Comparison of ENCODE assay signal across 7 cellular contexts in genomic region chr5:176542596-176543427, GRCh38. TPM values are rescaled to one million over a fixed set of nuclear protein-coding genes. Genes with fewer than 3 reads are reported as not detected.
DNase-seq lines count a peak whose midpoint lies in the region; ATAC-seq and TF ChIP-seq lines count a peak whose summit lies in the region.

No MANE protein-coding gene starts in this region.

- no peaks in the 10 kb centered on the region for H3K36me3 Mint-ChIP-seq in activated CD4-positive, alpha-beta memory T cell treated with anti-CD3 and anti-CD28 coated beads for 36 hours

- TF ChIP-seq CTCF in fibroblast of the aortic adventitia (IDR thresholded peaks at IDR 0.05; ENCODE audit: insufficient read depth, low read length) (no peak), omental fat pad (IDR thresholded peaks at IDR 0.05) (no peak)

- POLR2A ChIA-PET in activated CD4-positive, alpha-beta memory T cell treated with anti-CD3 and anti-CD28 coated beads for 36 hours (lab: Charles Lee) = interaction anchor here (0.6 to 2.3 kb wide), 7 partner anchors 8 to 454 kb away, joined by 3 to 20 read pairs (median 6); partner anchors contain the start of genes CLTB and FAF2

- intact Hi-C loops in activated CD4-positive, alpha-beta memory T cell treated with anti-CD3 and anti-CD28 coated beads for 36 hours (cut with micrococcal nuclease) = no loop called here

- H3K4me3 Mint-ChIP-seq in activated CD4-positive, alpha-beta memory T cell treated with anti-CD3 and anti-CD28 coated beads for 36 hours = peak overlapping the region; percentile 92

- H3K27me3 Mint-ChIP-seq in activated CD4-positive, alpha-beta memory T cell treated with anti-CD3 and anti-CD28 coated beads for 36 hours = no peaks in the 10 kb centered on the region

- no peaks in the 10 kb centered on the region for H3K9me3 Mint-ChIP-seq in activated CD4-positive, alpha-beta memory T cell treated with anti-CD3 and anti-CD28 coated beads for 36 hours

- H3K4me3 ChIP-seq in fibroblast of the aortic adventitia (ENCODE audit: low read depth, low read length) = peak overlapping the region; percentile 67

- CTCF ChIA-PET in activated CD4-positive, alpha-beta memory T cell treated with anti-CD3 and anti-CD28 coated beads for 36 hours (lab: Charles Lee) = interaction anchor here (0.7 to 2.5 kb wide), 12 partner anchors 10 to 136 kb away, joined by 3 to 34 read pairs (median 4); partner anchors contain the start of genes CLTB and FAF2

- H3K4me1 Mint-ChIP-seq in activated CD4-positive, alpha-beta memory T cell treated with anti-CD3 and anti-CD28 coated beads for 36 hours (ENCODE audit: low read depth) = peaks cover 61% of the 10 kb centered on the region

- peak overlapping the region; percentile 95 for H3K27ac Mint-ChIP-seq in activated CD4-positive, alpha-beta memory T cell treated with anti-CD3 and anti-CD28 coated beads for 36 hours

- DNase-seq in GDM1 (lab: John Stamatoyannopoulos, UW) (peak; percentile 46), fibroblast of the aortic adventitia (ENCODE audit: low read depth) (no peak), omental fat pad (ENCODE audit: low spot score) (no peak), NCI-H1694 treated with DMSO at 0.1 percent for 48 hours (lab: John Stamatoyannopoulos, UW) (no peak)
- peak; percentile 42 for DNase-seq in activated CD4-positive, alpha-beta memory T cell treated with anti-CD3 and anti-CD28 coated beads for 36 hours

- ATAC-seq in GM19467 (IDR thresholded peaks at IDR 0.05; ENCODE audit: unreplicated experiment) (peak; percentile 40), HG03520 (IDR thresholded peaks at IDR 0.05; ENCODE audit: unreplicated experiment) (peak; percentile 38), omental fat pad (ENCODE audit: low FRiP score) (peak; percentile 77)

RNA-seq across cellular contexts. Expression of gene RNF44, which starts 5.6 kb away (rescaled TPM):
- 10 to 100 TPM; 61.9 to 68.1 TPM for total RNA-seq in activated CD4-positive, alpha-beta memory T cell treated with anti-CD3 and anti-CD28 coated beads for 36 hours
- 3.1 and 4.8 TPM in 2 replicates for total RNA-seq in fibroblast of the aortic adventitia (ENCODE audit: low replicate concordance)
- total RNA-seq in omental fat pad = 10 to 100 TPM in 3 of 4 donors, 1 to 10 TPM in 1; 7.4 to 24.4 (median 10.8) TPM

RNA-seq across cellular contexts. Expression of gene CDHR2, which starts 6.3 kb away (rescaled TPM):
- under 1 TPM; 0.36 to 0.38 TPM for total RNA-seq in activated CD4-positive, alpha-beta memory T cell treated with anti-CD3 and anti-CD28 coated beads for 36 hours
- total RNA-seq in fibroblast of the aortic adventitia (ENCODE audit: low replicate concordance) (not detected in 2 replicates), omental fat pad (not detected)

Comparison
In these comparisons a context has a peak if more than half of its experiments do, and no peak if none do; other contexts are left out.
1. DNase-seq: peak in GDM1 (single experiment) and activated CD4-positive, alpha-beta memory T cell treated with anti-CD3 and anti-CD28 coated beads for 36 hours (single experiment); none in fibroblast of the aortic adventitia (single experiment), omental fat pad (single experiment) and NCI-H1694 treated with DMSO at 0.1 percent for 48 hours (single experiment).
2. Peak in every context shown above with its lines, with median percentiles within 50 percentile points of each other: ATAC-seq.